Comparison of ENCODE assay signal across 10 cellular contexts in the genomic region with DNA sequence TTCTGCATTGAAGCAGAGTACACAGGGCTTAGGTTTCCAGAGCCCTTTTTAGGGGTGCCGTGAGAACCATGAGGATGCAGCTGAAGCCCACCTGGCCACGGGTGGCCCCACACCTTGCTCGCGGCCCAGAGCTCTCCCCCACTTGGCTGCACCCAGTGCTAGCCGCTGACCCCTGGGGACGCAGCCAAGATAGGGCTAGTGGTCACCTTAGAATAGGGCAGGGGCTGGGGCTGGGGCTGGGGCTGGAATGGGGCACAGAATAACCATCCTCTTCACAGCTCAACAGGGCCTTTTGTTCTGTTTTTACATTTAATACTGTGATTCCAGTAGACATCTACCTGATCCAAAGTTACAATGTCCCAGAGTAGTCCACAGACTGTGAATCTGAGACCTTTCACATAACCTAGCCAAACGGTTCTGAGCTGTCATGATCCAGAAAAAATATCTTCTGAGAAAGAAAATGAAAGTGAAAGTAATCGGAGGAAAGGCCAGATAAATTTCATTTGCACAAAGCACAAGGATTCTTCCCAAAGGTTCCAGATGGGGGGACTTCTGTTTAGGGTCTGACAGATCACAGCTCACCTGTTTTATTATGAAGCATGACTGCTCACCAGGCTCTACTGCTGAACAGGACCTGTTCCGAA.
DNase-seq lines count a peak whose midpoint lies in the region; TF ChIP-seq lines count a peak whose summit lies in the region.
"Had no signal": no experiment of that assay in that cellular context is flagged by ENCODE, and none has a peak within 500 bp of the region (broad histone marks: within the 10 kb centered on the region; RNA-seq: fewer than 3 reads in every experiment).

No MANE protein-coding gene starts in this region.

- no peaks in the 10 kb centered on the region for H3K36me3 ChIP-seq in SK-N-SH (replicated peaks in 1 of 2; ENCODE audit: control insufficient read depth in 1 of 2, insufficient read depth in 2 of 2, low read length in 1 of 2)
- H3K36me3 ChIP-seq in hepatocyte (replicated peaks; ENCODE audit: insufficient read depth, low read depth), result no peaks in the 10 kb centered on the region
- no peaks in the 10 kb centered on the region for H3K36me3 ChIP-seq in testis (ENCODE audit: low read depth, missing control alignments)

- TF ChIP-seq EP300 in SK-N-SH (IDR thresholded peaks at IDR 0.05; ENCODE audit: borderline replicate concordance in 1 of 2, low read depth in 1 of 2, low read length in 1 of 2), result no peak

- TF ChIP-seq CTCF in SK-N-SH (IDR thresholded peaks at IDR 0.05), result no peak
- TF ChIP-seq CTCF in hepatocyte (IDR thresholded peaks at IDR 0.05; ENCODE audit: poor library complexity), result no peak
- TF ChIP-seq CTCF in testis (IDR thresholded peaks at IDR 0.05), result no peak

- 29% methylated on average over 4 of the region's 9 CpGs for WGBS in SK-N-SH (ENCODE audit: low lambda C conversion rate)
- 78% methylated on average over 9 of the region's 9 CpGs for WGBS in hepatocyte (ENCODE audit: low lambda C conversion rate, missing lambda C conversion rate)
- WGBS in testis, 2 donors, result 70 to 75% methylated on average over 9 of the region's 9 CpGs

- H3K4me2 ChIP-seq in SK-N-SH (peak overlapping the region; percentile 42), hepatocyte (peak overlapping the region; percentile 43)

- H3K27me3 ChIP-seq in SK-N-SH (ENCODE audit: insufficient read depth), result no peaks in the 10 kb centered on the region
- H3K27me3 ChIP-seq in hepatocyte, result no peaks in the 10 kb centered on the region
- no peaks in the 10 kb centered on the region for H3K27me3 ChIP-seq in testis

- H3K79me2 ChIP-seq in SK-N-SH (ENCODE audit: insufficient read depth) (no peaks in the 10 kb centered on the region), hepatocyte (no peaks in the 10 kb centered on the region)

- H3K9me3 ChIP-seq in SK-N-SH, result no peaks in the 10 kb centered on the region
- no peaks in the 10 kb centered on the region for H3K9me3 ChIP-seq in hepatocyte (ENCODE audit: low read depth)
- no peaks in the 10 kb centered on the region for H3K9me3 ChIP-seq in testis

- no peak for DNase-seq in activated T-cell treated with anti-CD3 and anti-CD28 coated beads, Interleukin-2, amount 50 U/mL, for 24 hours
- no peak for DNase-seq in activated T-cell treated with anti-CD3 and anti-CD28 coated beads, Interleukin-2, amount 50 U/mL, for 1 hour
- DNase-seq in SK-N-SH (no peak), hepatocyte (ENCODE audit: low spot score) (no peak), testis (no peak), dermis blood vessel endothelial cell (no peak), LoVo (ENCODE audit: low spot score) (no peak)
- no peak for DNase-seq in activated CD4-positive, alpha-beta T cell treated with anti-CD3 and anti-CD28 coated beads, Interleukin-2, amount 50 U/mL, for 1 hour
- DNase-seq: CD4-positive, alpha-beta T cell had no signal

- H3K9ac ChIP-seq in SK-N-SH, result no peak overlapping the region

- H3K4me1 ChIP-seq in SK-N-SH (ENCODE audit: control insufficient read depth in 1 of 2, insufficient read depth in 2 of 2, low read depth in 1 of 2, low read length in 1 of 2) (no peaks in the 10 kb centered on the region; a peak in 1 of 4 replicates), hepatocyte (ENCODE audit: insufficient read depth) (peaks cover 3% of the 10 kb centered on the region), testis (peaks cover 18% of the 10 kb centered on the region)

- no peaks in the 10 kb centered on the region for H3K9me3 Mint-ChIP-seq in activated T-cell treated with anti-CD3 and anti-CD28 coated beads, Interleukin-2, amount 50 U/mL, for 24 hours
- H3K9me3 Mint-ChIP-seq: CD4-positive, alpha-beta T cell had no signal

- peaks cover 11% of the 10 kb centered on the region for H3K4me1 Mint-ChIP-seq in activated T-cell treated with anti-CD3 and anti-CD28 coated beads, Interleukin-2, amount 50 U/mL, for 24 hours (ENCODE audit: low read depth)

- peak overlapping the region; percentile 63; the same call in 1 of the 2 replicates for H2AFZ ChIP-seq in SK-N-SH (ENCODE audit: low read depth)
- H2AFZ ChIP-seq in hepatocyte, result no peak overlapping the region

- TF ChIP-seq POLR2A in testis (IDR thresholded peaks at IDR 0.05), result no peak

- no peak overlapping the region for H3K27ac ChIP-seq in SK-N-SH (ENCODE audit: low read depth in 2 of 2, low read length in 1 of 2)
- no peak overlapping the region for H3K27ac ChIP-seq in hepatocyte
- peak overlapping the region; percentile 31 to 63 for H3K27ac ChIP-seq in testis

- H3K4me3 Mint-ChIP-seq in activated T-cell treated with anti-CD3 and anti-CD28 coated beads, Interleukin-2, amount 50 U/mL, for 24 hours, result peak overlapping the region; percentile 26
- H3K4me3 Mint-ChIP-seq: CD4-positive, alpha-beta T cell had no signal

- H4K20me1 ChIP-seq in SK-N-SH (ENCODE audit: insufficient read depth) (no peaks in the 10 kb centered on the region), hepatocyte (ENCODE audit: insufficient read depth, poor library complexity, severe bottlenecking) (no peaks in the 10 kb centered on the region)

- peak overlapping the region; percentile 12 to 46; a peak in 2 of 4 replicates for H3K4me3 ChIP-seq in SK-N-SH (ENCODE audit: low read depth in 2 of 2, low read length in 1 of 2)
- H3K4me3 ChIP-seq in hepatocyte, result no peak overlapping the region
- H3K4me3 ChIP-seq in testis, result no peak overlapping the region
- H3K4me3 ChIP-seq: lung had no signal

- H3K9me2 ChIP-seq in SK-N-SH (no peaks in the 10 kb centered on the region), hepatocyte (replicated peaks; ENCODE audit: insufficient read depth) (no peaks in the 10 kb centered on the region)

- POLR2A ChIA-PET in SK-N-SH (lab: Yijun Ruan, JAX), result no interaction called here

- no peak for TF ChIP-seq RAD21 in SK-N-SH (IDR thresholded peaks at IDR 0.05; ENCODE audit: low read length)

- no peaks in the 10 kb centered on the region for H3K27me3 Mint-ChIP-seq in activated T-cell treated with anti-CD3 and anti-CD28 coated beads, Interleukin-2, amount 50 U/mL, for 24 hours
- H3K27me3 Mint-ChIP-seq: CD4-positive, alpha-beta T cell had no signal

- no peak overlapping the region for H3K27ac Mint-ChIP-seq in activated T-cell treated with anti-CD3 and anti-CD28 coated beads, Interleukin-2, amount 50 U/mL, for 24 hours
- H3K27ac Mint-ChIP-seq: CD4-positive, alpha-beta T cell had no signal

- intact Hi-C loops in testis (cut with DNase I; ENCODE audit: low total_unique reads), result no loop called here

- CTCF ChIA-PET in SK-N-SH (lab: Yijun Ruan, JAX), result interaction anchor here (2.1 kb wide), 1 partner anchor 16 kb away, joined by 5 read pairs; no protein-coding TSS in a partner anchor

- H3F3A ChIP-seq in SK-N-SH (replicated peaks; ENCODE audit: insufficient read depth), result no peaks in the 10 kb centered on the region

- H3K36me3 Mint-ChIP-seq in activated T-cell treated with anti-CD3 and anti-CD28 coated beads, Interleukin-2, amount 50 U/mL, for 24 hours (ENCODE audit: low read depth), result no peaks in the 10 kb centered on the region

TF ChIP-seq in SK-N-SH, 30 proteins besides CTCF, POLR2A, EP300 and RAD21:
- no peak for TF ChIP-seq SIN3A (IDR thresholded peaks at IDR 0.05; ENCODE audit: borderline replicate concordance, low read depth, low read length)
- TF ChIP-seq FOXM1 (IDR thresholded peaks at IDR 0.05; ENCODE audit: low read depth), result no peak
- TF ChIP-seq, protein P1, sequence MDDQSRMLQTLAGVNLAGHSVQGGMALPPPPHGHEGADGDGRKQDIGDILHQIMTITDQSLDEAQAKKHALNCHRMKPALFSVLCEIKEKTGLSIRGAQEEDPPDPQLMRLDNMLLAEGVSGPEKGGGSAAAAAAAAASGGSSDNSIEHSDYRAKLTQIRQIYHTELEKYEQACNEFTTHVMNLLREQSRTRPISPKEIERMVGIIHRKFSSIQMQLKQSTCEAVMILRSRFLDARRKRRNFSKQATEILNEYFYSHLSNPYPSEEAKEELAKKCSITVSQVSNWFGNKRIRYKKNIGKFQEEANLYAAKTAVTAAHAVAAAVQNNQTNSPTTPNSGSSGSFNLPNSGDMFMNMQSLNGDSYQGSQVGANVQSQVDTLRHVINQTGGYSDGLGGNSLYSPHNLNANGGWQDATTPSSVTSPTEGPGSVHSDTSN (IDR thresholded peaks at IDR 0.05), result no peak
- TF ChIP-seq, protein P2, sequence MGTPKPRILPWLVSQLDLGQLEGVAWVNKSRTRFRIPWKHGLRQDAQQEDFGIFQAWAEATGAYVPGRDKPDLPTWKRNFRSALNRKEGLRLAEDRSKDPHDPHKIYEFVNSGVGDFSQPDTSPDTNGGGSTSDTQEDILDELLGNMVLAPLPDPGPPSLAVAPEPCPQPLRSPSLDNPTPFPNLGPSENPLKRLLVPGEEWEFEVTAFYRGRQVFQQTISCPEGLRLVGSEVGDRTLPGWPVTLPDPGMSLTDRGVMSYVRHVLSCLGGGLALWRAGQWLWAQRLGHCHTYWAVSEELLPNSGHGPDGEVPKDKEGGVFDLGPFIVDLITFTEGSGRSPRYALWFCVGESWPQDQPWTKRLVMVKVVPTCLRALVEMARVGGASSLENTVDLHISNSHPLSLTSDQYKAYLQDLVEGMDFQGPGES (IDR thresholded peaks at IDR 0.05; ENCODE audit: low read depth, low read length), result no peak

Comparison
In these comparisons a context has a peak if more than half of its experiments do, and no peak if none do; other contexts are left out.
1. H3K27ac ChIP-seq: peak in testis (2 of 2); none in SK-N-SH (0 of 2) and hepatocyte (single experiment).
2. H3K4me3 ChIP-seq: peak in SK-N-SH (2 of 2); none in hepatocyte (single experiment) and testis (0 of 2).